9 cellular contexts compared by ENCODE assay signal in the genomic region with DNA sequence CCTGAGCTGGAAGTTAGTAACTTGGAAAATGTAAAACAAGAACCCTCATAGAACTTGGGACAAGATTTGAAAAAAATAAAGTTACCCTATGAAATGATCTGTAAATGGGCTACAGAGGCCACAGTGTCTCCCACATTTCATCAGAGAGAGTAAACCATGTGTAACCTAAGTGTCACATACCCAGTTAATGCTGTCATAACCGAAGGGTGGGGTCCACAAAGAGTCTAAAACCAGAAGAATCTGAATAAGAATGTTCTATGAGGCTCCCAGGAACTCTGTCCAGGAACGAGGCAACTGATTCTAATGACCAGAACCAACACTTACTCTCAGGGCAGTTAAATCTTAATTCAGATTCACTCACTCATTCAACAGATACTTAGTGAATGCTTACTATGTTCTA. TPM values are rescaled to one million over a fixed set of nuclear protein-coding genes. Genes with fewer than 3 reads are reported as not detected.
DNase-seq lines count a peak whose midpoint lies in the region; FAIRE-seq and TF ChIP-seq lines count a peak whose summit lies in the region.
"Had no signal": no experiment of that assay in that cellular context is flagged by ENCODE, and none has a peak within 500 bp of the region (broad histone marks: within the 10 kb centered on the region; RNA-seq: fewer than 3 reads in every experiment).

No MANE protein-coding gene starts in this region.

- H3K4me3 Mint-ChIP-seq in T-helper 2 cell treated with Interferon-gamma antibody and Interleukin-4, amounts not matched to agents 5 μg/mL and 100 μg/mL, for 36 hours: peak overlapping the region; percentile 99
- H3K4me3 Mint-ChIP-seq in activated CD4-positive, alpha-beta memory T cell treated with anti-CD3 and anti-CD28 coated beads for 36 hours: peak overlapping the region; percentile 97

- no peak for FAIRE-seq in GM12891 (lab: Jason Lieb, UNC)

- TF ChIP-seq CTCF in WERI-Rb-1 (IDR thresholded peaks at IDR 0.05; ENCODE audit: low read depth, low read length): no peak

- no peaks in the 10 kb centered on the region for H3K27me3 ChIP-seq in WERI-Rb-1 (ENCODE audit: insufficient read depth, low read depth, severe bottlenecking)

- peaks cover 38% of the 10 kb centered on the region for H3K4me1 Mint-ChIP-seq in T-helper 2 cell treated with Interferon-gamma antibody and Interleukin-4, amounts not matched to agents 5 μg/mL and 100 μg/mL, for 36 hours (ENCODE audit: low read depth)
- H3K4me1 Mint-ChIP-seq in activated CD4-positive, alpha-beta memory T cell treated with anti-CD3 and anti-CD28 coated beads for 36 hours (ENCODE audit: low read depth): peaks cover 50% of the 10 kb centered on the region

- POLR2A ChIA-PET in activated CD4-positive, alpha-beta memory T cell treated with anti-CD3 and anti-CD28 coated beads for 36 hours (lab: Charles Lee): interaction anchor here (0.5 to 1.0 kb wide), 2 partner anchors 29 to 35 kb away, joined by 3 to 5 read pairs; no protein-coding TSS in a partner anchor

- TF ChIP-seq POLR2A in GM12891 (IDR thresholded peaks at IDR 0.05; ENCODE audit: low read depth, low read length): no peak

- H3K27ac ChIP-seq in temporal lobe (ENCODE audit: low read depth, low read length): peak overlapping the region; percentile 96
- no peak overlapping the region for H3K27ac ChIP-seq in WERI-Rb-1

- no peaks in the 10 kb centered on the region for H3K9me3 ChIP-seq in iPS-18c (ENCODE audit: control insufficient read depth, insufficient read depth, low read length)
- no peaks in the 10 kb centered on the region for H3K9me3 ChIP-seq in WERI-Rb-1 (ENCODE audit: severe bottlenecking)

- H3K4me3 ChIP-seq in iPS-18c (ENCODE audit: insufficient read depth, low read depth, low read length): peak overlapping the region; percentile 97; the same call in 1 of the 2 replicates
- no peak overlapping the region for H3K4me3 ChIP-seq in WERI-Rb-1 (ENCODE audit: low read depth, low read length)

- CTCF ChIA-PET in activated CD4-positive, alpha-beta memory T cell treated with anti-CD3 and anti-CD28 coated beads for 36 hours (lab: Charles Lee): interaction anchor here (0.6 to 9.0 kb wide), 12 partner anchors 20 to 404 kb away, joined by 3 to 205 read pairs (median 4); partner anchors contain the start of genes BRD8, KDM3B and KIF20A

- H3K36me3 ChIP-seq in WERI-Rb-1: peaks cover 16% of the 10 kb centered on the region

- intact Hi-C loops in activated CD4-positive, alpha-beta memory T cell treated with anti-CD3 and anti-CD28 coated beads for 36 hours (cut with micrococcal nuclease): loop anchor here (1.0 to 10.0 kb wide), 6 partner anchors 37 to 321 kb away; partner anchors contain the start of genes BRD8, HNRNPA0, KDM3B and KIF20A

- peaks cover 13% of the 10 kb centered on the region for H3K36me3 Mint-ChIP-seq in T-helper 2 cell treated with Interferon-gamma antibody and Interleukin-4, amounts not matched to agents 5 μg/mL and 100 μg/mL, for 36 hours (ENCODE audit: low read depth)
- no peaks in the 10 kb centered on the region for H3K36me3 Mint-ChIP-seq in activated CD4-positive, alpha-beta memory T cell treated with anti-CD3 and anti-CD28 coated beads for 36 hours

- H3K27ac Mint-ChIP-seq in T-helper 2 cell treated with Interferon-gamma antibody and Interleukin-4, amounts not matched to agents 5 μg/mL and 100 μg/mL, for 36 hours: peak overlapping the region; percentile 99
- H3K27ac Mint-ChIP-seq in activated CD4-positive, alpha-beta memory T cell treated with anti-CD3 and anti-CD28 coated beads for 36 hours: peak overlapping the region; percentile 92

- H3K27me3 Mint-ChIP-seq in T-helper 2 cell treated with Interferon-gamma antibody and Interleukin-4, amounts not matched to agents 5 μg/mL and 100 μg/mL, for 36 hours (ENCODE audit: low read depth): no peaks in the 10 kb centered on the region
- H3K27me3 Mint-ChIP-seq in activated CD4-positive, alpha-beta memory T cell treated with anti-CD3 and anti-CD28 coated beads for 36 hours: no peaks in the 10 kb centered on the region

- no peak for DNase-seq in T-helper 2 cell treated with Interferon-gamma antibody and Interleukin-4, amounts not matched to agents 5 μg/mL and 100 μg/mL, for 36 hours (ENCODE audit: low spot score)
- DNase-seq in T-helper 2 cell (no peak), NCI-H1417 treated with DMSO at 0.1 percent for 48 hours (lab: John Stamatoyannopoulos, UW) (no peak), WERI-Rb-1 (no peak), GM12891 (ENCODE audit: insufficient read length, low spot score) (no peak)
- DNase-seq in activated CD4-positive, alpha-beta memory T cell treated with anti-CD3 and anti-CD28 coated beads for 36 hours: no peak

- H3K9me3 Mint-ChIP-seq in T-helper 2 cell treated with Interferon-gamma antibody and Interleukin-4, amounts not matched to agents 5 μg/mL and 100 μg/mL, for 36 hours: no peaks in the 10 kb centered on the region
- no peaks in the 10 kb centered on the region for H3K9me3 Mint-ChIP-seq in activated CD4-positive, alpha-beta memory T cell treated with anti-CD3 and anti-CD28 coated beads for 36 hours

TF ChIP-seq in GM12891, 5 proteins besides CTCF, POLR2A, EP300 and RAD21:
- TF ChIP-seq PAX5 (IDR thresholded peaks at IDR 0.05; ENCODE audit: insufficient read depth, low read length, severe bottlenecking) (no peak), POU2F2 (IDR thresholded peaks at IDR 0.05; ENCODE audit: low read depth, low read length) (no peak), POLR2AphosphoS5 (IDR thresholded peaks at IDR 0.05; ENCODE audit: low read depth, low read length) (no peak), SPI1 (IDR thresholded peaks at IDR 0.05; ENCODE audit: low read depth, low read length) (no peak), TAF1 (IDR thresholded peaks at IDR 0.05; ENCODE audit: low read depth, low read length) (no peak)

RNA-seq across cellular contexts. Expression of gene FAM13B, which starts 1.0 kb away (rescaled TPM):
- 10 to 100 TPM; 11.5 to 13.8 TPM for total RNA-seq in activated CD4-positive, alpha-beta memory T cell treated with anti-CD3 and anti-CD28 coated beads for 36 hours
- 64.4 TPM for total RNA-seq in temporal lobe
- 12.5 TPM for polyA plus RNA-seq in GM12891 (2012; ENCODE audit: low read depth, missing spikeins)

RNA-seq across cellular contexts. Expression of gene WNT8A, which starts 49.9 kb away (rescaled TPM):
- total RNA-seq in activated CD4-positive, alpha-beta memory T cell treated with anti-CD3 and anti-CD28 coated beads for 36 hours: not detected
- under 0.01 TPM for total RNA-seq in temporal lobe
- not detected for polyA plus RNA-seq in GM12891 (2012; ENCODE audit: low read depth, missing spikeins)
- polyA plus RNA-seq: esophagus had no signal
